In genomic region chr18:33863912-33864311, GRCh38 we compare ENCODE assay signal across 26 cellular contexts.
"Had no signal": no experiment of that assay in that cellular context is flagged by ENCODE, and none has a peak within 500 bp of the region (broad histone marks: within the 10 kb centered on the region; RNA-seq: fewer than 3 reads in every experiment).

No MANE protein-coding gene starts in this region.

- H3K36me3 ChIP-seq: left lung, ovary, right atrium auricular region, stomach, thoracic aorta, tibial artery, upper lobe of right lung had no signal

- ATAC-seq: left colon; left lung; mucosa of descending colon; naive thymus-derived CD4-positive, alpha-beta T cell; natural killer cell treated with Interleukin-12 subunit alpha and Interleukin-12 subunit beta and Interleukin-15 and Interleukin-18, amount 100 ng/mL, for 72 hours; sciatic nerve; stimulated activated naive B cell treated with anti-CD40 and anti-IgM and Interleukin-4, amounts not matched to agents 10 μg/mL and 1 μg/mL and 100 μg/mL, for 72 hours; stimulated activated naive CD8-positive, alpha-beta T cell treated with anti-CD3 and anti-CD28 coated beads, Interleukin-15, Interleukin-2, amounts not matched to agents 100 U/mL and 50 U/mL, for 24 hours; upper lobe of right lung had no signal

- H3K9me3 ChIP-seq: ovary, thoracic aorta had no signal

- H3K4me3 ChIP-seq: left lung, lung, mucosa of descending colon, ovary, right atrium auricular region, skin epidermis, stomach, thoracic aorta, tibial artery, upper lobe of right lung had no signal

- H3K27ac ChIP-seq: left lung, ovary, right atrium auricular region, skin epidermis, stomach, thoracic aorta, tibial artery, upper lobe of right lung had no signal

- DNase-seq: hypothalamus; immature natural killer cell; kidney; left colon; left lung; midbrain; mucosa of descending colon; naive thymus-derived CD4-positive, alpha-beta T cell; ovary; stimulated activated CD4-positive, alpha-beta T cell treated with anti-CD3 and anti-CD28 coated beads, Interleukin-12 subunit alpha, Interleukin-12 subunit beta, amount 100 ng/mL, for 4 hours; stimulated activated CD4-positive, alpha-beta T cell treated with anti-CD3 and anti-CD28 coated beads, Interleukin-15, amount 100 ng/mL, for 24 hours; stimulated activated CD4-positive, alpha-beta T cell treated with anti-CD3 and anti-CD28 coated beads, Interleukin-2, amount 100 ng/mL, for 24 hours; stimulated activated CD4-positive, alpha-beta T cell treated with anti-CD3 and anti-CD28 coated beads, Interleukin-4, amount 100 ng/mL, for 1 hour; stimulated activated naive B cell treated with anti-CD40 and anti-IgM and Interleukin-4, amounts not matched to agents 10 μg/mL and 1 μg/mL and 100 μg/mL, for 72 hours; stimulated activated naive CD8-positive, alpha-beta T cell treated with anti-CD3 and anti-CD28 coated beads, Interleukin-15, Interleukin-2, amounts not matched to agents 100 U/mL and 50 U/mL, for 24 hours; stomach; tibial artery; trophoblast cell; upper lobe of right lung had no signal

- H3K4me1 ChIP-seq: left lung, right atrium auricular region, tibial artery, upper lobe of right lung had no signal

- H3K27me3 ChIP-seq: left lung, ovary, right atrium auricular region, stomach, tibial artery, upper lobe of right lung had no signal

- H3K4me3 Mint-ChIP-seq: immature natural killer cell; naive thymus-derived CD4-positive, alpha-beta T cell; natural killer cell treated with Interleukin-12 subunit alpha and Interleukin-12 subunit beta and Interleukin-15 and Interleukin-18, amount 100 ng/mL, for 72 hours; stimulated activated naive B cell treated with anti-CD40 and anti-IgM and Interleukin-4, amounts not matched to agents 10 μg/mL and 1 μg/mL and 100 μg/mL, for 72 hours had no signal

- H3K27ac Mint-ChIP-seq: immature natural killer cell; naive thymus-derived CD4-positive, alpha-beta T cell; natural killer cell treated with Interleukin-12 subunit alpha and Interleukin-12 subunit beta and Interleukin-15 and Interleukin-18, amount 100 ng/mL, for 72 hours; progenitor cell of endocrine pancreas; stimulated activated naive B cell treated with anti-CD40 and anti-IgM and Interleukin-4, amounts not matched to agents 10 μg/mL and 1 μg/mL and 100 μg/mL, for 72 hours had no signal

- H3K4me1 Mint-ChIP-seq: immature natural killer cell; naive thymus-derived CD4-positive, alpha-beta T cell; stimulated activated naive B cell treated with anti-CD40 and anti-IgM and Interleukin-4, amounts not matched to agents 10 μg/mL and 1 μg/mL and 100 μg/mL, for 72 hours had no signal

- H3K27me3 Mint-ChIP-seq: naive thymus-derived CD4-positive, alpha-beta T cell; natural killer cell treated with Interleukin-12 subunit alpha and Interleukin-12 subunit beta and Interleukin-15 and Interleukin-18, amount 100 ng/mL, for 72 hours; progenitor cell of endocrine pancreas; stimulated activated naive B cell treated with anti-CD40 and anti-IgM and Interleukin-4, amounts not matched to agents 10 μg/mL and 1 μg/mL and 100 μg/mL, for 72 hours had no signal
